11 cellular contexts compared by ENCODE assay signal in the genomic region with DNA sequence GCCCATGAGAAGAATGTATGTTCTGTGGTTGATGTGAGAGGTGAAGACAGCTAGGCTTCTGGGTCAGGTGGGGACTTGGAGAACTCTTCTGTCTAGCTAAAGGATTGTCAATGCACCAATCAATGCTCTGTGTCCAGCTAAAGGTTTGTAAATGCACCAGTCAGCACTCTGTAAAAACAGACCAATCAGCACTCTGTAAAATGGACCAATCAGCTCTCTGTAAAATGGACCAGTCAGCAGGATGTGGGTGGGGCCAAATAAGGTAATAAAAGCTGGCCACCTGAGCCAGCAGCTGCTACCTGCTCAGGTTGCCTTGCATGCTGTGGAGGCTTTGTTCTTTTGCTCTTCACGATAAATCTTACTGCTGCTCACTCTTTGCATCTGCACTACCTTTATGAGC. TPM values are rescaled to one million over a fixed set of nuclear protein-coding genes. Genes with fewer than 3 reads are reported as not detected.
"Had no signal": no experiment of that assay in that cellular context is flagged by ENCODE, and none has a peak within 500 bp of the region (broad histone marks: within the 10 kb centered on the region; RNA-seq: fewer than 3 reads in every experiment).

No MANE protein-coding gene starts in this region.

RNA-seq across cellular contexts. Expression of a gene that starts 15.0 kb away (rescaled TPM):
- total RNA-seq: OCI-LY7, PC-3, PC-9, Peyer's patch, Right ventricle myocardium inferior, Right ventricle myocardium superior, SJCRH30, SJSA1, SK-MEL-5, T-cell had no signal
- polyA plus RNA-seq: SK-N-SH had no signal
